In genomic region chr5:158519433-158520025, GRCh38 we compare ENCODE assay signal across 1 cellular context.
TF ChIP-seq lines count a peak whose summit lies in the region.

No MANE protein-coding gene starts in this region.

TF ChIP-seq in HepG2, 621 proteins besides CTCF, POLR2A, EP300 and RAD21 (continued from another document and continues in another):
- TF ChIP-seq, protein P1, sequence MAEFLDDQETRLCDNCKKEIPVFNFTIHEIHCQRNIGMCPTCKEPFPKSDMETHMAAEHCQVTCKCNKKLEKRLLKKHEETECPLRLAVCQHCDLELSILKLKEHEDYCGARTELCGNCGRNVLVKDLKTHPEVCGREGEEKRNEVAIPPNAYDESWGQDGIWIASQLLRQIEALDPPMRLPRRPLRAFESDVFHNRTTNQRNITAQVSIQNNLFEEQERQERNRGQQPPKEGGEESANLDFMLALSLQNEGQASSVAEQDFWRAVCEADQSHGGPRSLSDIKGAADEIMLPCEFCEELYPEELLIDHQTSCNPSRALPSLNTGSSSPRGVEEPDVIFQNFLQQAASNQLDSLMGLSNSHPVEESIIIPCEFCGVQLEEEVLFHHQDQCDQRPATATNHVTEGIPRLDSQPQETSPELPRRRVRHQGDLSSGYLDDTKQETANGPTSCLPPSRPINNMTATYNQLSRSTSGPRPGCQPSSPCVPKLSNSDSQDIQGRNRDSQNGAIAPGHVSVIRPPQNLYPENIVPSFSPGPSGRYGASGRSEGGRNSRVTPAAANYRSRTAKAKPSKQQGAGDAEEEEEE (CRISPR knock-in tag; IDR thresholded peaks at IDR 0.05; ENCODE audit: borderline replicate concordance) = no peak
- TF ChIP-seq RXRA (CRISPR knock-in tag; IDR thresholded peaks at IDR 0.05) = no peak
- TF ChIP-seq BHLHE40 (IDR thresholded peaks at IDR 0.05; ENCODE audit: low read length) = peak; percentile 78
- TF ChIP-seq REL (CRISPR knock-in tag; conservative IDR thresholded peaks at IDR 0.05) = no peak
- TF ChIP-seq, protein P2, sequence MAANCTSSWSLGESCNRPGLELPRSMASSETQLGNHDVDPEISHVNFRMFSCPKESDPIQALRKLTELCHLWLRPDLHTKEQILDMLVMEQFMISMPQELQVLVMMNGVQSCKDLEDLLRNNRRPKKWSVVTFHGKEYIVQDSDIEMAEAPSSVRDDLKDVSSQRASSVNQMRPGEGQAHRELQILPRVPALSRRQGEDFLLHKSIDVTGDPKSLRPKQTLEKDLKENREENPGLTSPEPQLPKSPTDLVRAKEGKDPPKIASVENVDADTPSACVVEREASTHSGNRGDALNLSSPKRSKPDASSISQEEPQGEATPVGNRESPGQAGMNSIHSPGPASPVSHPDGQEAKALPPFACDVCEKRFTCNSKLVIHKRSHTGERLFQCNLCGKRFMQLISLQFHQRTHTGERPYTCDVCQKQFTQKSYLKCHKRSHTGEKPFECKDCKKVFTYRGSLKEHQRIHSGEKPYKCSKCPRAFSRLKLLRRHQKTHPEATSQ (CRISPR knock-in tag; IDR thresholded peaks at IDR 0.05; ENCODE audit: borderline replicate concordance) = no peak; the same call in 1 of the 2 replicates
- TF ChIP-seq PITX1 (CRISPR knock-in tag; IDR thresholded peaks at IDR 0.05) = peak; percentile 26; the same call in 1 of the 2 replicates
- TF ChIP-seq SMAD3 (CRISPR knock-in tag; IDR thresholded peaks at IDR 0.05) = no peak
- no peak for TF ChIP-seq ETS1 (CRISPR knock-in tag; IDR thresholded peaks at IDR 0.05)
- no peak for TF ChIP-seq PRDM15 (CRISPR knock-in tag; IDR thresholded peaks at IDR 0.05)
- TF ChIP-seq GATA4 (IDR thresholded peaks at IDR 0.05; ENCODE audit: borderline replicate concordance, low read depth) = no peak
- TF ChIP-seq CAMTA2 (CRISPR knock-in tag; IDR thresholded peaks at IDR 0.05; ENCODE audit: borderline replicate concordance) = no peak
- TF ChIP-seq GABPA (IDR thresholded peaks at IDR 0.05; ENCODE audit: low read depth, low read length) = no peak
- TF ChIP-seq GABPA (CRISPR knock-in tag; IDR thresholded peaks at IDR 0.05; ENCODE audit: low read depth) = no peak
- TF ChIP-seq HOXA9 (CRISPR knock-in tag; IDR thresholded peaks at IDR 0.05; ENCODE audit: borderline replicate concordance) = no peak
- no peak for TF ChIP-seq NR3C1 (CRISPR knock-in tag; IDR thresholded peaks at IDR 0.05)
- TF ChIP-seq, protein P3, sequence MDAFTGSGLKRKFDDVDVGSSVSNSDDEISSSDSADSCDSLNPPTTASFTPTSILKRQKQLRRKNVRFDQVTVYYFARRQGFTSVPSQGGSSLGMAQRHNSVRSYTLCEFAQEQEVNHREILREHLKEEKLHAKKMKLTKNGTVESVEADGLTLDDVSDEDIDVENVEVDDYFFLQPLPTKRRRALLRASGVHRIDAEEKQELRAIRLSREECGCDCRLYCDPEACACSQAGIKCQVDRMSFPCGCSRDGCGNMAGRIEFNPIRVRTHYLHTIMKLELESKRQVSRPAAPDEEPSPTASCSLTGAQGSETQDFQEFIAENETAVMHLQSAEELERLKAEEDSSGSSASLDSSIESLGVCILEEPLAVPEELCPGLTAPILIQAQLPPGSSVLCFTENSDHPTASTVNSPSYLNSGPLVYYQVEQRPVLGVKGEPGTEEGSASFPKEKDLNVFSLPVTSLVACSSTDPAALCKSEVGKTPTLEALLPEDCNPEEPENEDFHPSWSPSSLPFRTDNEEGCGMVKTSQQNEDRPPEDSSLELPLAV (CRISPR knock-in tag; conservative IDR thresholded peaks at IDR 0.05; ENCODE audit: low read depth) = no peak
- TF ChIP-seq ZNF101 (CRISPR knock-in tag; IDR thresholded peaks at IDR 0.05; ENCODE audit: borderline replicate concordance, low read depth) = no peak
- TF ChIP-seq MAZ (IDR thresholded peaks at IDR 0.05; ENCODE audit: borderline replicate concordance, low read depth, low read length) = no peak
- no peak for TF ChIP-seq MAZ (CRISPR knock-in tag; IDR thresholded peaks at IDR 0.05; ENCODE audit: low read depth)
- TF ChIP-seq ZNF768 (CRISPR knock-in tag; IDR thresholded peaks at IDR 0.05) = no peak
- no peak for TF ChIP-seq MXI1 (IDR thresholded peaks at IDR 0.05; ENCODE audit: borderline replicate concordance, low read depth, low read length)
- no peak for TF ChIP-seq ZNF337 (CRISPR knock-in tag; IDR thresholded peaks at IDR 0.05; ENCODE audit: borderline replicate concordance, low read depth)
- TF ChIP-seq NAIF1 (CRISPR knock-in tag; IDR thresholded peaks at IDR 0.05; ENCODE audit: borderline replicate concordance) = no peak
- TF ChIP-seq, protein P4, sequence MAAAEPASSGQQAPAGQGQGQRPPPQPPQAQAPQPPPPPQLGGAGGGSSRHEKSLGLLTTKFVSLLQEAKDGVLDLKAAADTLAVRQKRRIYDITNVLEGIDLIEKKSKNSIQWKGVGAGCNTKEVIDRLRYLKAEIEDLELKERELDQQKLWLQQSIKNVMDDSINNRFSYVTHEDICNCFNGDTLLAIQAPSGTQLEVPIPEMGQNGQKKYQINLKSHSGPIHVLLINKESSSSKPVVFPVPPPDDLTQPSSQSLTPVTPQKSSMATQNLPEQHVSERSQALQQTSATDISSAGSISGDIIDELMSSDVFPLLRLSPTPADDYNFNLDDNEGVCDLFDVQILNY (CRISPR knock-in tag; conservative IDR thresholded peaks at IDR 0.05) = no peak
- no peak for TF ChIP-seq NR1H2 (CRISPR knock-in tag; IDR thresholded peaks at IDR 0.05; ENCODE audit: borderline replicate concordance, low read depth)
- TF ChIP-seq KLF9 (CRISPR knock-in tag; IDR thresholded peaks at IDR 0.05; ENCODE audit: low read depth) = no peak
- no peak for TF ChIP-seq NKX3-1 (CRISPR knock-in tag; IDR thresholded peaks at IDR 0.05)
- TF ChIP-seq, protein P5, sequence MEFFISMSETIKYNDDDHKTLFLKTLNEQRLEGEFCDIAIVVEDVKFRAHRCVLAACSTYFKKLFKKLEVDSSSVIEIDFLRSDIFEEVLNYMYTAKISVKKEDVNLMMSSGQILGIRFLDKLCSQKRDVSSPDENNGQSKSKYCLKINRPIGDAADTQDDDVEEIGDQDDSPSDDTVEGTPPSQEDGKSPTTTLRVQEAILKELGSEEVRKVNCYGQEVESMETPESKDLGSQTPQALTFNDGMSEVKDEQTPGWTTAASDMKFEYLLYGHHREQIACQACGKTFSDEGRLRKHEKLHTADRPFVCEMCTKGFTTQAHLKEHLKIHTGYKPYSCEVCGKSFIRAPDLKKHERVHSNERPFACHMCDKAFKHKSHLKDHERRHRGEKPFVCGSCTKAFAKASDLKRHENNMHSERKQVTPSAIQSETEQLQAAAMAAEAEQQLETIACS (CRISPR knock-in tag; IDR thresholded peaks at IDR 0.05) = no peak
- TF ChIP-seq MAFF (IDR thresholded peaks at IDR 0.05; ENCODE audit: low read depth, low read length) = no peak
- TF ChIP-seq ZNF724P (CRISPR knock-in tag; IDR thresholded peaks at IDR 0.05; ENCODE audit: borderline replicate concordance) = no peak
- TF ChIP-seq ZNF431 (CRISPR knock-in tag; IDR thresholded peaks at IDR 0.05; ENCODE audit: borderline replicate concordance, low read depth) = no peak
- TF ChIP-seq TRIM24 (CRISPR knock-in tag; IDR thresholded peaks at IDR 0.05) = no peak
- no peak for TF ChIP-seq TFAP4 (IDR thresholded peaks at IDR 0.05; ENCODE audit: borderline replicate concordance, low read depth)
- TF ChIP-seq ZNF614 (CRISPR knock-in tag; IDR thresholded peaks at IDR 0.05; ENCODE audit: borderline replicate concordance) = peak; percentile 51; the same call in 1 of the 2 replicates
- TF ChIP-seq ZNF615 (CRISPR knock-in tag; IDR thresholded peaks at IDR 0.05; ENCODE audit: borderline replicate concordance) = no peak
- TF ChIP-seq, protein P6, sequence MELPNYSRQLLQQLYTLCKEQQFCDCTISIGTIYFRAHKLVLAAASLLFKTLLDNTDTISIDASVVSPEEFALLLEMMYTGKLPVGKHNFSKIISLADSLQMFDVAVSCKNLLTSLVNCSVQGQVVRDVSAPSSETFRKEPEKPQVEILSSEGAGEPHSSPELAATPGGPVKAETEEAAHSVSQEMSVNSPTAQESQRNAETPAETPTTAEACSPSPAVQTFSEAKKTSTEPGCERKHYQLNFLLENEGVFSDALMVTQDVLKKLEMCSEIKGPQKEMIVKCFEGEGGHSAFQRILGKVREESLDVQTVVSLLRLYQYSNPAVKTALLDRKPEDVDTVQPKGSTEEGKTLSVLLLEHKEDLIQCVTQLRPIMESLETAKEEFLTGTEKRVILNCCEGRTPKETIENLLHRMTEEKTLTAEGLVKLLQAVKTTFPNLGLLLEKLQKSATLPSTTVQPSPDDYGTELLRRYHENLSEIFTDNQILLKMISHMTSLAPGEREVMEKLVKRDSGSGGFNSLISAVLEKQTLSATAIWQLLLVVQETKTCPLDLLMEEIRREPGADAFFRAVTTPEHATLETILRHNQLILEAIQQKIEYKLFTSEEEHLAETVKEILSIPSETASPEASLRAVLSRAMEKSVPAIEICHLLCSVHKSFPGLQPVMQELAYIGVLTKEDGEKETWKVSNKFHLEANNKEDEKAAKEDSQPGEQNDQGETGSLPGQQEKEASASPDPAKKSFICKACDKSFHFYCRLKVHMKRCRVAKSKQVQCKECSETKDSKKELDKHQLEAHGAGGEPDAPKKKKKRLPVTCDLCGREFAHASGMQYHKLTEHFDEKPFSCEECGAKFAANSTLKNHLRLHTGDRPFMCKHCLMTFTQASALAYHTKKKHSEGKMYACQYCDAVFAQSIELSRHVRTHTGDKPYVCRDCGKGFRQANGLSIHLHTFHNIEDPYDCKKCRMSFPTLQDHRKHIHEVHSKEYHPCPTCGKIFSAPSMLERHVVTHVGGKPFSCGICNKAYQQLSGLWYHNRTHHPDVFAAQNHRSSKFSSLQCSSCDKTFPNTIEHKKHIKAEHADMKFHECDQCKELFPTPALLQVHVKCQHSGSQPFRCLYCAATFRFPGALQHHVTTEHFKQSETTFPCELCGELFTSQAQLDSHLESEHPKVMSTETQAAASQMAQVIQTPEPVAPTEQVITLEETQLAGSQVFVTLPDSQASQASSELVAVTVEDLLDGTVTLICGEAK (IDR thresholded peaks at IDR 0.05) = no peak
- TF ChIP-seq, protein P6 (CRISPR knock-in tag; IDR thresholded peaks at IDR 0.05) = no peak; the same call in 1 of the 2 replicates
- peak; percentile 68 for TF ChIP-seq ZMYM4 (CRISPR knock-in tag; IDR thresholded peaks at IDR 0.05)
- no peak for TF ChIP-seq ZNF17 (CRISPR knock-in tag; IDR thresholded peaks at IDR 0.05)
